ENCODE assay signal across 22 cellular contexts in genomic region chr14:66596241-66596985, GRCh38.
"Had no signal": no experiment of that assay in that cellular context is flagged by ENCODE, and none has a peak within 500 bp of the region (broad histone marks: within the 10 kb centered on the region; RNA-seq: fewer than 3 reads in every experiment).

No MANE protein-coding gene starts in this region.

- H3K36me3 Mint-ChIP-seq: neural progenitor cell had no signal

- DNase-seq: activated CD4-positive, alpha-beta T cell treated with anti-CD3 and anti-CD28 coated beads for 48 hours; activated CD4-positive, alpha-beta T cell treated with anti-CD3 and anti-CD28 coated beads, Interleukin-2, amount 50 U/mL, for 48 hours; activated CD8-positive, alpha-beta memory T cell treated with anti-CD3 and anti-CD28 coated beads for 24 hours; activated effector memory CD4-positive, alpha-beta T cell treated with Interleukin-2 at 50 U/mL for 16 hours; activated naive CD4-positive, alpha-beta T cell treated with Interleukin-2 at 50 U/mL for 16 hours; anterior cingulate cortex; dorsolateral prefrontal cortex; effector memory CD8-positive, alpha-beta T cell; islet precursor cell; left cardiac atrium; natural killer cell; right cardiac atrium; spleen; stimulated activated naive CD4-positive, alpha-beta T cell; T1000; WERI-Rb-1 had no signal

- H3K27ac Mint-ChIP-seq: activated naive CD8-positive, alpha-beta T cell; effector memory CD8-positive, alpha-beta T cell; memory B cell; natural killer cell; neural progenitor cell; T-helper 1 cell treated with Interleukin-12 subunit alpha and Interleukin-12 subunit beta and Interleukin-4 antibody, amounts not matched to agents 30 μg/mL and 1 μg/mL, for 36 hours had no signal

- H3K4me1 Mint-ChIP-seq: natural killer cell, neural progenitor cell had no signal

- H3K4me3 Mint-ChIP-seq: activated naive CD8-positive, alpha-beta T cell; effector memory CD8-positive, alpha-beta T cell; memory B cell; natural killer cell; neural progenitor cell; T-helper 1 cell treated with Interleukin-12 subunit alpha and Interleukin-12 subunit beta and Interleukin-4 antibody, amounts not matched to agents 30 μg/mL and 1 μg/mL, for 36 hours had no signal

- ATAC-seq: activated CD4-positive, CD25-positive, alpha-beta regulatory T cell treated with anti-CD3 and anti-CD28 coated beads, Interleukin-2, amount 50 U/mL, for 24 hours; effector memory CD8-positive, alpha-beta T cell; gastroesophageal sphincter; left cardiac atrium; natural killer cell; right cardiac atrium had no signal

- H3K27me3 Mint-ChIP-seq: activated naive CD8-positive, alpha-beta T cell; effector memory CD8-positive, alpha-beta T cell; memory B cell had no signal
